Comparison of ENCODE assay signal across 16 cellular contexts in genomic region chr14:103072595-103073366, GRCh38. TPM values are rescaled to one million over a fixed set of nuclear protein-coding genes. Genes with fewer than 3 reads are reported as not detected.
DNase-seq lines count a peak whose midpoint lies in the region; ATAC-seq, FAIRE-seq and TF ChIP-seq lines count a peak whose summit lies in the region.
"Had no signal": no experiment of that assay in that cellular context is flagged by ENCODE, and none has a peak within 500 bp of the region (broad histone marks: within the 10 kb centered on the region; RNA-seq: fewer than 3 reads in every experiment).

No MANE protein-coding gene starts in this region.

- no peak overlapping the region for H3K27ac Mint-ChIP-seq in HFFc6
- H3K27ac Mint-ChIP-seq: activated T-helper 1 cell treated with anti-CD3 and anti-CD28 coated beads, Interleukin-12 subunit alpha, Interleukin-12 subunit beta, Interleukin-2, Interleukin-4 antibody, amounts not matched to agents 30 ng/mL and 10 ng/mL and 1 ng/mL, durations not matched to agents 14 hours and 24 hours and 36 hours had no signal

- H3K4me3 Mint-ChIP-seq in HFFc6 = no peak overlapping the region
- H3K4me3 Mint-ChIP-seq: activated T-helper 1 cell treated with anti-CD3 and anti-CD28 coated beads, Interleukin-12 subunit alpha, Interleukin-12 subunit beta, Interleukin-2, Interleukin-4 antibody, amounts not matched to agents 30 ng/mL and 10 ng/mL and 1 ng/mL, durations not matched to agents 14 hours and 24 hours and 36 hours had no signal

- H4K20me1 ChIP-seq in Karpas-422 (ENCODE audit: insufficient read depth, low read depth, low read length) = no peaks in the 10 kb centered on the region; the same call in 1 of the 2 replicates

- no peaks in the 10 kb centered on the region for H3K9me2 ChIP-seq in Karpas-422 (replicated peaks; ENCODE audit: insufficient read depth, low read length)

- WGBS in pancreas, 2 donors = 58 to 62% methylated on average over 21 of the region's 21 CpGs

- peaks cover 6% of the 10 kb centered on the region; the same call in 1 of the 2 replicates for H3K27me3 Mint-ChIP-seq in HFFc6 (ENCODE audit: insufficient read depth)

- no peak for FAIRE-seq in pancreas (lab: Jason Lieb, UNC)

- peaks cover 2% of the 10 kb centered on the region for H3K4me1 Mint-ChIP-seq in HFFc6 (ENCODE audit: low read depth)

- H3K27ac ChIP-seq in pancreas (peak overlapping the region in 3 of 4 donors; percentile 13 to 70 (median 69)), Karpas-422 (ENCODE audit: low read length) (no peak overlapping the region)

- no peaks in the 10 kb centered on the region for H3K79me2 ChIP-seq in Karpas-422 (ENCODE audit: low read length)

- intact Hi-C loops in pancreas (cut with DNase I) = no loop called here

- H3K9me3 Mint-ChIP-seq in HFFc6 = no peaks in the 10 kb centered on the region
- H3K9me3 Mint-ChIP-seq: activated T-helper 1 cell treated with anti-CD3 and anti-CD28 coated beads, Interleukin-12 subunit alpha, Interleukin-12 subunit beta, Interleukin-2, Interleukin-4 antibody, amounts not matched to agents 30 ng/mL and 10 ng/mL and 1 ng/mL, durations not matched to agents 14 hours and 24 hours and 36 hours had no signal

- H3K27me3 ChIP-seq in pancreas (no peaks in the 10 kb centered on the region), Karpas-422 (ENCODE audit: low read length) (no peaks in the 10 kb centered on the region)
- H3K27me3 ChIP-seq: gastroesophageal sphincter, right atrium auricular region had no signal

- H3K4me3 ChIP-seq in epithelial cell of esophagus (ENCODE audit: low read length) (no peak overlapping the region), pancreas (no peak overlapping the region), Karpas-422 (ENCODE audit: low read length) (no peak overlapping the region)
- H3K4me3 ChIP-seq: gastroesophageal sphincter, right atrium auricular region had no signal

- TF ChIP-seq CTCF in epithelial cell of esophagus (IDR thresholded peaks at IDR 0.05; ENCODE audit: insufficient read depth, low read depth, low read length, missing control alignments) = no peak
- no peak for TF ChIP-seq CTCF in pancreas (IDR thresholded peaks at IDR 0.05)
- no peak for TF ChIP-seq CTCF in HFFc6 (IDR thresholded peaks at IDR 0.05)

- H3K36me3 Mint-ChIP-seq in HFFc6 (ENCODE audit: low read depth) = no peaks in the 10 kb centered on the region

- no peak overlapping the region for H2AFZ ChIP-seq in Karpas-422 (ENCODE audit: low read length)

- no peak overlapping the region for H3K9ac ChIP-seq in Karpas-422 (ENCODE audit: low read length)

- H3K9me3 ChIP-seq in pancreas = no peaks in the 10 kb centered on the region
- no peaks in the 10 kb centered on the region for H3K9me3 ChIP-seq in Karpas-422 (ENCODE audit: low read length)
- H3K9me3 ChIP-seq: gastroesophageal sphincter, right atrium auricular region had no signal

- H3K4me2 ChIP-seq in Karpas-422 (ENCODE audit: low read depth, low read length, poor library complexity, severe bottlenecking) = no peak overlapping the region

- DNase-seq in ELR (ENCODE audit: low read depth) = peak; percentile 17
- DNase-seq in HUDEP-2 (lab: John Stamatoyannopoulos, UW; ENCODE audit: unreplicated experiment in 76 of 76) = peak in 54 of 76 experiments; percentile 8 to 78 (median 34)
- peak; percentile 45 for DNase-seq in epithelial cell of esophagus (ENCODE audit: low read depth)
- DNase-seq in pancreas = peak in 3 of 6 donors; percentile 44 to 69 (median 54)
- no peak for DNase-seq in Karpas-422
- no peak for DNase-seq in HFFc6
- no peak for DNase-seq in inferior parietal cortex (ENCODE audit: extremely low spot score)
- DNase-seq: activated CD4-positive, alpha-beta T cell treated with anti-CD3 and anti-CD28 coated beads, Interleukin-2, amount 50 U/mL, for 1 hour; effector CD8-positive, alpha-beta T cell; NCI-H1092; stimulated activated naive CD4-positive, alpha-beta T cell had no signal

- H3K4me1 ChIP-seq in pancreas (peaks cover 0 to 8% (median 0%) of the 10 kb centered on the region in 3 donors), Karpas-422 (ENCODE audit: low read length) (peaks cover 9% of the 10 kb centered on the region)

- H3K36me3 ChIP-seq in pancreas = no peaks in the 10 kb centered on the region
- no peaks in the 10 kb centered on the region for H3K36me3 ChIP-seq in Karpas-422 (ENCODE audit: insufficient read depth, low read length)
- H3K36me3 ChIP-seq: gastroesophageal sphincter, right atrium auricular region had no signal

- ATAC-seq in pancreas = peak; percentile 16 to 54 (median 41)
- ATAC-seq: gastroesophageal sphincter had no signal

RNA-seq across cellular contexts. Expression of gene LBHD2, which starts 11.2 kb away (rescaled TPM):
- total RNA-seq in pancreas = not detected
- not detected for polyA plus RNA-seq in pancreas
- total RNA-seq in Karpas-422 (2014; rRNA removed; shearing (Covaris generic); ENCODE audit: low replicate concordance) = not detected in 2 replicates
- not detected for total RNA-seq in HFFc6 (2021; fragmentation: NEBNext Ultra II Directional; extraction: Animal tissue kit (Norgen Biotek cat#: 25700))
- total RNA-seq: activated T-helper 1 cell treated with anti-CD3 and anti-CD28 coated beads, Interleukin-12 subunit alpha, Interleukin-12 subunit beta, Interleukin-2, Interleukin-4 antibody, amounts not matched to agents 30 ng/mL and 10 ng/mL and 1 ng/mL, durations not matched to agents 14 hours and 24 hours and 36 hours; gastroesophageal sphincter; PC-3; right atrium auricular region; T-helper 1 cell treated with Interleukin-12 subunit alpha and Interleukin-12 subunit beta and Interleukin-4 antibody, amounts not matched to agents 30 ng/mL and 1 ng/mL, for 36 hours had no signal

RNA-seq across cellular contexts. Expression of gene CDC42BPB, which starts 15.4 kb away (rescaled TPM):
- 10 to 100 TPM; 27.2 to 45.5 (median 31.0) TPM for total RNA-seq in pancreas
- 10 to 100 TPM; 33.5 to 34.5 TPM for polyA plus RNA-seq in pancreas
- 1.6 and 4.7 TPM in 2 replicates for total RNA-seq in Karpas-422 (2014; rRNA removed; shearing (Covaris generic); ENCODE audit: low replicate concordance)
- 10 to 100 TPM; 73.7 to 85.1 (median 79.9) TPM for total RNA-seq in HFFc6 (2021; fragmentation: NEBNext Ultra II Directional; extraction: Animal tissue kit (Norgen Biotek cat#: 25700))

RNA-seq across cellular contexts. Expression of gene EXOC3L4, which starts 21.7 kb away (rescaled TPM):
- 1 to 10 TPM in 4 of 6 donors, under 1 TPM in 2; 0.63 to 6.2 (median 1.3) TPM for total RNA-seq in pancreas
- polyA plus RNA-seq in pancreas = 1 to 10 TPM; 5.0 to 8.9 TPM
- total RNA-seq in Karpas-422 (2014; rRNA removed; shearing (Covaris generic); ENCODE audit: low replicate concordance) = not detected in 2 replicates
- under 1 TPM in 1 of 6 experiments, not detected in 5; 0.45 TPM for total RNA-seq in HFFc6 (2021; fragmentation: NEBNext Ultra II Directional; extraction: Animal tissue kit (Norgen Biotek cat#: 25700))
- total RNA-seq: activated T-helper 1 cell treated with anti-CD3 and anti-CD28 coated beads, Interleukin-12 subunit alpha, Interleukin-12 subunit beta, Interleukin-2, Interleukin-4 antibody, amounts not matched to agents 30 ng/mL and 10 ng/mL and 1 ng/mL, durations not matched to agents 14 hours and 24 hours and 36 hours; T-helper 1 cell treated with Interleukin-12 subunit alpha and Interleukin-12 subunit beta and Interleukin-4 antibody, amounts not matched to agents 30 ng/mL and 1 ng/mL, for 36 hours had no signal

RNA-seq across cellular contexts. Expression of gene TNFAIP2, which starts 50.5 kb away (rescaled TPM):
- 100 to 1,000 TPM in 1 of 6 donors, 10 to 100 TPM in 3, 1 to 10 TPM in 2; 7.0 to 188 (median 27.7) TPM for total RNA-seq in pancreas
- 100 to 1,000 TPM; 123 to 288 TPM for polyA plus RNA-seq in pancreas
- not detected in 2 replicates for total RNA-seq in Karpas-422 (2014; rRNA removed; shearing (Covaris generic); ENCODE audit: low replicate concordance)
- total RNA-seq in HFFc6 (2021; fragmentation: NEBNext Ultra II Directional; extraction: Animal tissue kit (Norgen Biotek cat#: 25700)) = 10 to 100 TPM; 44.7 to 59.6 (median 46.4) TPM

Comparison
In these comparisons a context has a peak if more than half of its experiments do, and no peak if none do; other contexts are left out.
1. DNase-seq: peak in ELR (single experiment), HUDEP-2 (54 of 76) and epithelial cell of esophagus (single experiment); none in Karpas-422 (single experiment), HFFc6 (single experiment) and inferior parietal cortex (single experiment).